In the genomic region with DNA sequence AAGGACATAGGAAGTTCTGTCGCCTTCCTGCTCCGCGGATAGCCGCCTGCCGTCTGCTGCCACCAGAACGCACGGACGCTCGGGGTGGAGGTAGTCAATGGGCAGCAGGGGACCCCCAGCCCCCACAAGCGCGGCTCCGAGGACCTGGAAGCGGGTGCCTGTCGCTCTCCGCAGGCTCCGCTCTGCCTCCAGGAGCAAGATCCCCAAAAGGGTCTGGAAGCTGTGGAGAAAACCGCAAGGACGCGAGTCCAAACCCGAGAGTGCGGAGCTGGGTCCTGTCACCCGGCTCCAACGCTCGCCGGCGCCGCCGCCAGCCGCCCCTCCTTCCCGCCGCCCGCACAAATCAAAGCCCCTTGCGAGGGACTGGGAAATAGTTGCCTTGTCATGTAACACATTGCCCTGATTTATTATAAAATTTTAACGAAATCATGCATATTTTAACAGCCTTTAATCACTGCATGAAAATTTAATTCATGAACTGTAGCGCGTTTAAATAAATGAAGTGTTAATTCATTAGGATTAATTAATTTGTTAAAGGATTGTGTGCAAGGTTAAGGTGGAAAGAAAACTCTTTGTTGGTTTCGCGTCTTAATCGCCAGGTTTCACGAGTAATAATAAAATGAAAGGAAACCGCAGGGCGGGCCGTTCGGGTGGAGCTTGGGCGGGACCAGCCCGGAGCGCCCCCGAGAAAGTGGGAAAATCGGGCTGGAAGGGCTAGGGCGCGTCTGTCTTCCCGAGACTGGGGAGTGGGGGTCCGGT, we compare ENCODE assay signal across 8 cellular contexts. TPM values are rescaled to one million over a fixed set of nuclear protein-coding genes. Genes with fewer than 3 reads are reported as not detected.
DNase-seq lines count a peak whose midpoint lies in the region; ATAC-seq and TF ChIP-seq lines count a peak whose summit lies in the region.

No MANE protein-coding gene starts in this region.

- H3K4me1 Mint-ChIP-seq in T-helper 17 cell = peaks cover 23% of the 10 kb centered on the region

- TF ChIP-seq CTCF in heart right ventricle (IDR thresholded peaks at IDR 0.05) = no peak
- no peak for TF ChIP-seq CTCF in GM13977 (IDR thresholded peaks at IDR 0.05; ENCODE audit: extremely low read depth, insufficient read depth, missing control alignments)

- H3K4me1 ChIP-seq in heart right ventricle (peaks cover 4 to 37% (median 32%) of the 10 kb centered on the region in 9 donors), rectal smooth muscle tissue (ENCODE audit: control insufficient read depth, insufficient read depth, low read length) (no peaks in the 10 kb centered on the region)

- ATAC-seq in T-helper 17 cell = no peak
- ATAC-seq in heart right ventricle = peak in 4 of 8 donors; percentile 36 to 61 (median 42)
- no peak for ATAC-seq in GM19395 (IDR thresholded peaks at IDR 0.05; ENCODE audit: unreplicated experiment)

- H3K36me3 Mint-ChIP-seq in T-helper 17 cell (ENCODE audit: low read depth) = peaks cover 2% of the 10 kb centered on the region

- in situ Hi-C loops in GM13977 (cut with MboI; ENCODE audit: low pct_unique_long_range_greater_than_20kb, low sequenced_read_pairs, unreplicated experiment) = no loop called here

- intact Hi-C loops in heart right ventricle (cut with DNase I) = loop anchor here in 3 of 10 donors (5.0 to 10.0 kb wide), 3 partner anchors 46 to 63 kb away; a partner anchor contains a TSS

- H3K27ac Mint-ChIP-seq in T-helper 17 cell = no peak overlapping the region

- H3K27ac ChIP-seq in heart right ventricle (no peak overlapping the region), rectal smooth muscle tissue (ENCODE audit: low read depth, low read length) (no peak overlapping the region)

- H3K9ac ChIP-seq in rectal smooth muscle tissue (ENCODE audit: low read length) = no peak overlapping the region

- H3K27me3 Mint-ChIP-seq in T-helper 17 cell = peaks cover 72% of the 10 kb centered on the region

- peak overlapping the region; percentile 87 for H3K4me3 Mint-ChIP-seq in T-helper 17 cell

- no peak for DNase-seq in T-helper 17 cell
- no peak for DNase-seq in heart right ventricle
- no peak for DNase-seq in superior temporal gyrus (ENCODE audit: extremely low spot score)
- no peak for DNase-seq in stimulated activated CD4-positive, alpha-beta T cell treated with anti-CD3 and anti-CD28 coated beads, Interleukin-12 subunit alpha, Interleukin-12 subunit beta, amount 100 ng/mL, for 4 hours
- DNase-seq in GM13977 (ENCODE audit: low spot score) = no peak

- 1 to 2% methylated on average over 53 of the region's 53 CpGs for WGBS in heart right ventricle, 2 donors

- H3K9me3 ChIP-seq in T-helper 17 cell (ENCODE audit: control insufficient read depth, low read length, poor library complexity, severe bottlenecking) (no peaks in the 10 kb centered on the region), heart right ventricle (no peaks in the 10 kb centered on the region)

- H3K27me3 ChIP-seq in heart right ventricle (peaks cover 25 to 87% (median 73%) of the 10 kb centered on the region in 7 donors), rectal smooth muscle tissue (ENCODE audit: control insufficient read depth, insufficient read depth, low read length) (peaks cover 51% of the 10 kb centered on the region)

- H3K4me3 ChIP-seq in GM08714 (ENCODE audit: low read length) (peak overlapping the region; percentile 44; the same call in 1 of the 2 replicates), heart right ventricle (peak overlapping the region; percentile 31 to 62 (median 54)), rectal smooth muscle tissue (ENCODE audit: low read length) (peak overlapping the region; percentile 56)

- H3K36me3 ChIP-seq in heart right ventricle (peaks cover 0 to 5% (median 0%) of the 10 kb centered on the region in 9 donors), rectal smooth muscle tissue (ENCODE audit: control insufficient read depth, insufficient read depth, low read length) (no peaks in the 10 kb centered on the region)

RNA-seq across cellular contexts. Expression of a gene that starts 5.5 kb away (rescaled TPM):
- total RNA-seq in T-helper 17 cell (under 1 TPM; 0.18 to 0.20 TPM), heart right ventricle (under 1 TPM in 1 of 10 donors, not detected in 9; 0.09 TPM)
- under 1 TPM in 1 of 2 donors, not detected in 1; 0.01 TPM for polyA plus RNA-seq in heart right ventricle

RNA-seq across cellular contexts. Expression of a gene that starts 50.1 kb away (rescaled TPM):
- total RNA-seq in T-helper 17 cell = 1 to 10 TPM; 2.5 to 4.5 TPM
- total RNA-seq in heart right ventricle = 10 to 100 TPM in 4 of 10 donors, 1 to 10 TPM in 6; 6.2 to 12.3 (median 9.6) TPM
- 1 to 10 TPM; 2.8 to 4.4 TPM for polyA plus RNA-seq in heart right ventricle
